In the genomic region with DNA sequence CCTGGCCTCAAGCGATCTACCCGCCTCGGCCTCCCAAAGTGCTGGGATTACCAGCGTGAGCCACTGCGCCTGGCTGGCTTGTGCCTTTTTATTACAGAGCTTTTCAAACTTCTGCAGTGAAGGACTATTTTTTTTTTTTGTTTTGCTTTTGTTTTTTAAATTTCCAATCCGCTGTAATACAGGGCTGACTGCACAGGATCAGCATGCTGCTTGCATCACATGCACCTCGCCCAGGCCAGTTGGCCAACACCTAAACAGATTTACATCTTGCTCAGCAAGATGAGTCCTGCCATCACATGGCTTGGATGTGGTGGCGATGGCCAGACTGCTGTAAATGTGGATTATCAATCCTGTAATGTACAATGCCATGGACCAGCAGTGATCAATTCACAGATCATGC, we compare ENCODE assay signal across 20 cellular contexts.
A peak's percentile ranks its signal among the peaks of the same experiment; 100 is the strongest.
DNase-seq lines count a peak whose midpoint lies in the region; ATAC-seq and TF ChIP-seq lines count a peak whose summit lies in the region.
"Had no signal": no experiment of that assay in that cellular context is flagged by ENCODE, and none has a peak within 500 bp of the region (broad histone marks: within the 10 kb centered on the region; RNA-seq: fewer than 3 reads in every experiment).

No MANE protein-coding gene starts in this region.

- H3K27me3 Mint-ChIP-seq in progenitor cell of endocrine pancreas, result no peaks in the 10 kb centered on the region
- no peaks in the 10 kb centered on the region for H3K27me3 Mint-ChIP-seq in T-helper 2 cell treated with Interferon-gamma antibody and Interleukin-4, amounts not matched to agents 5 μg/mL and 100 μg/mL, for 36 hours (ENCODE audit: low read depth)
- H3K27me3 Mint-ChIP-seq: memory B cell; stimulated activated memory B cell treated with anti-CD40 and anti-IgM and Interleukin-4, amounts not matched to agents 10 μg/mL and 1 μg/mL and 100 μg/mL, for 72 hours had no signal

- DNase-seq in AG20443 (ENCODE audit: low spot score) (peak; percentile 63), RWPE1 (ENCODE audit: low spot score) (peak; percentile 16), progenitor cell of endocrine pancreas (ENCODE audit: low spot score, unreplicated experiment) (no peak), NCI-H345 (lab: John Stamatoyannopoulos, UW) (no peak), HUDEP-2 (lab: John Stamatoyannopoulos, UW; ENCODE audit: unreplicated experiment in 76 of 76) (no peak), SIG-M5 treated with dmso at 0.1 percent for 504 hours (lab: John Stamatoyannopoulos, UW; ENCODE audit: unreplicated experiment) (no peak)
- DNase-seq in T-helper 2 cell treated with Interferon-gamma antibody and Interleukin-4, amounts not matched to agents 5 μg/mL and 100 μg/mL, for 36 hours (ENCODE audit: low spot score), result no peak
- DNase-seq: activated CD8-positive, alpha-beta memory T cell treated with anti-CD3 and anti-CD28 coated beads for 24 hours; activated naive CD8-positive, alpha-beta T cell treated with anti-CD3 and anti-CD28 coated beads for 36 hours; AML-193; IMR-90; NCI-H187 treated with DMSO at 0.1 percent for 48 hours; NCI-H446 treated with DMSO at 0.1 percent for 48 hours; OCI-M1; stimulated activated CD4-positive, alpha-beta T cell treated with anti-CD3 and anti-CD28 coated beads, Interleukin-15, amount 100 ng/mL, for 24 hours; T-helper 2 cell had no signal

- peak overlapping the region; percentile 64 for H3K27ac ChIP-seq in RWPE1

- peaks cover 34% of the 10 kb centered on the region for H3K4me1 Mint-ChIP-seq in progenitor cell of endocrine pancreas (ENCODE audit: low read depth)
- no peaks in the 10 kb centered on the region for H3K4me1 Mint-ChIP-seq in T-helper 2 cell treated with Interferon-gamma antibody and Interleukin-4, amounts not matched to agents 5 μg/mL and 100 μg/mL, for 36 hours (ENCODE audit: low read depth)
- H3K4me1 Mint-ChIP-seq: activated naive CD8-positive, alpha-beta T cell treated with anti-CD3 and anti-CD28 coated beads for 36 hours; memory B cell; stimulated activated memory B cell treated with anti-CD40 and anti-IgM and Interleukin-4, amounts not matched to agents 10 μg/mL and 1 μg/mL and 100 μg/mL, for 72 hours had no signal

- ATAC-seq in esophagus mucosa, result peak; percentile 90
- ATAC-seq: activated CD4-positive, CD25-positive, alpha-beta regulatory T cell treated with anti-CD3 and anti-CD28 coated beads, Interleukin-2, amount 50 U/mL, for 24 hours; stimulated activated memory B cell treated with anti-CD40 and anti-IgM and Interleukin-4, amounts not matched to agents 10 μg/mL and 1 μg/mL and 100 μg/mL, for 72 hours had no signal

- no peaks in the 10 kb centered on the region for H3K9me3 Mint-ChIP-seq in progenitor cell of endocrine pancreas (ENCODE audit: low read depth)
- H3K9me3 Mint-ChIP-seq in T-helper 2 cell treated with Interferon-gamma antibody and Interleukin-4, amounts not matched to agents 5 μg/mL and 100 μg/mL, for 36 hours, result no peaks in the 10 kb centered on the region
- H3K9me3 Mint-ChIP-seq: activated naive CD8-positive, alpha-beta T cell treated with anti-CD3 and anti-CD28 coated beads for 36 hours had no signal

- POLR2A ChIA-PET in RWPE1 (lab: Yijun Ruan, JAX; ENCODE audit: low non-redundant PET), result no interaction called here

- H3K27ac Mint-ChIP-seq in progenitor cell of endocrine pancreas, result peak overlapping the region; percentile 49
- no peak overlapping the region for H3K27ac Mint-ChIP-seq in T-helper 2 cell treated with Interferon-gamma antibody and Interleukin-4, amounts not matched to agents 5 μg/mL and 100 μg/mL, for 36 hours
- H3K27ac Mint-ChIP-seq: activated naive CD8-positive, alpha-beta T cell treated with anti-CD3 and anti-CD28 coated beads for 36 hours; memory B cell; stimulated activated memory B cell treated with anti-CD40 and anti-IgM and Interleukin-4, amounts not matched to agents 10 μg/mL and 1 μg/mL and 100 μg/mL, for 72 hours had no signal

- H3K36me3 Mint-ChIP-seq in progenitor cell of endocrine pancreas (ENCODE audit: insufficient read depth), result no peaks in the 10 kb centered on the region
- no peaks in the 10 kb centered on the region for H3K36me3 Mint-ChIP-seq in T-helper 2 cell treated with Interferon-gamma antibody and Interleukin-4, amounts not matched to agents 5 μg/mL and 100 μg/mL, for 36 hours (ENCODE audit: low read depth)
- H3K36me3 Mint-ChIP-seq: activated naive CD8-positive, alpha-beta T cell treated with anti-CD3 and anti-CD28 coated beads for 36 hours; memory B cell; stimulated activated memory B cell treated with anti-CD40 and anti-IgM and Interleukin-4, amounts not matched to agents 10 μg/mL and 1 μg/mL and 100 μg/mL, for 72 hours had no signal

- CTCF ChIA-PET in RWPE1 (lab: Yijun Ruan, JAX), result no interaction called here

- no peak for TF ChIP-seq CTCF in RWPE1 (conservative IDR thresholded peaks at IDR 0.05; ENCODE audit: low read depth)
- TF ChIP-seq CTCF in progenitor cell of endocrine pancreas (IDR thresholded peaks at IDR 0.05; ENCODE audit: unreplicated experiment), result no peak

- H3K4me3 Mint-ChIP-seq in progenitor cell of endocrine pancreas (ENCODE audit: low read depth), result no peak overlapping the region
- no peak overlapping the region for H3K4me3 Mint-ChIP-seq in T-helper 2 cell treated with Interferon-gamma antibody and Interleukin-4, amounts not matched to agents 5 μg/mL and 100 μg/mL, for 36 hours
- H3K4me3 Mint-ChIP-seq: activated naive CD8-positive, alpha-beta T cell treated with anti-CD3 and anti-CD28 coated beads for 36 hours; memory B cell; stimulated activated memory B cell treated with anti-CD40 and anti-IgM and Interleukin-4, amounts not matched to agents 10 μg/mL and 1 μg/mL and 100 μg/mL, for 72 hours had no signal

Comparison
In these comparisons a context has a peak if more than half of its experiments do, and no peak if none do; other contexts are left out.
1. DNase-seq: peak in AG20443 (single experiment) and RWPE1 (single experiment); none in progenitor cell of endocrine pancreas (single experiment), NCI-H345 (single experiment), HUDEP-2 (0 of 76), T-helper 2 cell treated with Interferon-gamma antibody and Interleukin-4, amounts not matched to agents 5 μg/mL and 100 μg/mL, for 36 hours (single experiment) and SIG-M5 treated with dmso at 0.1 percent for 504 hours (single experiment).